ENCODE assay signal across 2 cellular contexts in the genomic region with DNA sequence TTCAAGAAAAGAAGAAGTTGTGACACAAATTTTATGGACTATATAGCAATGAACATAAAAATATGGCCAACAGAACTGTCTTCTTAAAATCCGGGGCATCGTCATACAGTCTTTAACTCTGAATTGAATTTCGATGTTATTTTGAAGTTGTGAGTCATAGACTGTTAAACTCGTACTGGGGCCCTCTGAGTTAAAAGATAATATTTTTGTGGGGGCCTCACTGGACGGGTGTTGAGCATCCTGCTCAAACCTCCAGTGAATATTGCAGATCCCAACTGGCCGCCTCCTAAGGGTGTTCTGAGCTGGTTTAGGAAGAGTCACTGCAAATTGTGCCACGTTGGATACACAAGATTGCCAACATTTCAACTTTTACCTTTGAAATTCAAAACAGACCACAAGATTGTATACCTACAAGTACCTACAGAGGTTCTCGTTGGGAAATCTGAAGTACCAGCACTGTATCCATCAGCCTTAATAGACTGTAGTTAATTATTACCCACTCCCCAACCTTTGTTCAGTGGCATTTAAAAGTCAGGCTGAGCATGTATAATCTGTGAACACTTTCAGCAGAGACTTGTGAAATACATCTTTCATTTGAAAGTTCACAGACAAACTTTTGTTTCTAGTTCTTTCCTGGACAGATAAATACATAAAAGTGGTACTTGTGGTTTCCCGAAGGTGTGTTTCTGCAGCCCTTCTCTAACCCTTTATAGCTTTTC.
TF ChIP-seq lines count a peak whose summit lies in the region.

No MANE protein-coding gene starts in this region.

TF ChIP-seq in A549, 52 proteins besides CTCF, POLR2A, EP300 and RAD21:
- TF ChIP-seq HOXB13 (CRISPR knock-in tag; IDR thresholded peaks at IDR 0.05; ENCODE audit: low read depth) (no peak), HEYL (CRISPR knock-in tag; IDR thresholded peaks at IDR 0.05) (no peak), ZFP36 (IDR thresholded peaks at IDR 0.05; ENCODE audit: borderline replicate concordance, partially characterized antibody) (no peak), SMC3 (IDR thresholded peaks at IDR 0.05) (no peak), ELK1 (IDR thresholded peaks at IDR 0.05; ENCODE audit: low read depth, low read length) (no peak), KDM5A (IDR thresholded peaks at IDR 0.05) (no peak), RCOR1 (IDR thresholded peaks at IDR 0.05; ENCODE audit: low read depth, low read length) (no peak), ZC3H11A (IDR thresholded peaks at IDR 0.05) (no peak), HOXA7 (CRISPR knock-in tag; IDR thresholded peaks at IDR 0.05) (no peak), TP53 (CRISPR knock-in tag; IDR thresholded peaks at IDR 0.05) (no peak), ZNF302 (CRISPR knock-in tag; IDR thresholded peaks at IDR 0.05) (no peak), CBX2 (IDR thresholded peaks at IDR 0.05; ENCODE audit: borderline replicate concordance, low read depth) (no peak), MAFK (IDR thresholded peaks at IDR 0.05; ENCODE audit: partially characterized antibody) (no peak), RFX5 (IDR thresholded peaks at IDR 0.05) (no peak), HES2 (IDR thresholded peaks at IDR 0.05) (no peak)

TF ChIP-seq in HepG2, 621 proteins besides CTCF, POLR2A, EP300 and RAD21 (continues in another document):
- TF ChIP-seq FOXP4 (CRISPR knock-in tag; IDR thresholded peaks at IDR 0.05) (peak; percentile 71), JUNB (CRISPR knock-in tag; IDR thresholded peaks at IDR 0.05; ENCODE audit: borderline replicate concordance) (no peak), MED8 (CRISPR knock-in tag; IDR thresholded peaks at IDR 0.05; ENCODE audit: insufficient replicate concordance) (no peak), DR1 (CRISPR knock-in tag; IDR thresholded peaks at IDR 0.05) (no peak; the same call in 1 of the 2 replicates), ELF1 (CRISPR knock-in tag; IDR thresholded peaks at IDR 0.05) (no peak), RFX1 (IDR thresholded peaks at IDR 0.05) (no peak), MTF1 (CRISPR knock-in tag; IDR thresholded peaks at IDR 0.05) (no peak), CC2D1A (CRISPR knock-in tag; IDR thresholded peaks at IDR 0.05) (no peak), ZNF205 (CRISPR knock-in tag; IDR thresholded peaks at IDR 0.05) (no peak), SOX6 (IDR thresholded peaks at IDR 0.05) (no peak), SOX6 (CRISPR knock-in tag; IDR thresholded peaks at IDR 0.05) (peak; percentile 88), ZFP36L1 (CRISPR knock-in tag; IDR thresholded peaks at IDR 0.05) (0 out of 2 replicates have a peak, but pooled peaks have one; percentile 52), SUZ12 (IDR thresholded peaks at IDR 0.05; ENCODE audit: low read depth, low read length) (no peak), ERF (CRISPR knock-in tag; IDR thresholded peaks at IDR 0.05) (peak; percentile 21; the same call in 1 of the 2 replicates), ZNF124 (CRISPR knock-in tag; IDR thresholded peaks at IDR 0.05) (no peak; the same call in 1 of the 2 replicates), IRF1 (CRISPR knock-in tag; IDR thresholded peaks at IDR 0.05; ENCODE audit: low read depth) (no peak), ZNF841 (CRISPR knock-in tag; IDR thresholded peaks at IDR 0.05; ENCODE audit: borderline replicate concordance) (no peak), ZNF547 (CRISPR knock-in tag; IDR thresholded peaks at IDR 0.05) (0 out of 2 replicates have a peak, but pooled peaks have one; percentile 19), TFAP4 (IDR thresholded peaks at IDR 0.05; ENCODE audit: borderline replicate concordance, low read depth) (0 out of 2 replicates have a peak, but pooled peaks have one; percentile 13), ARHGAP35 (CRISPR knock-in tag; IDR thresholded peaks at IDR 0.05; ENCODE audit: borderline replicate concordance) (no peak), TBP (CRISPR knock-in tag; IDR thresholded peaks at IDR 0.05) (no peak), MEIS1 (CRISPR knock-in tag; IDR thresholded peaks at IDR 0.05; ENCODE audit: borderline replicate concordance) (no peak), ZNF484 (CRISPR knock-in tag; IDR thresholded peaks at IDR 0.05; ENCODE audit: borderline replicate concordance, low read depth) (no peak), NFKBIZ (CRISPR knock-in tag; IDR thresholded peaks at IDR 0.05) (peak; percentile 53; the same call in 1 of the 2 replicates), KDM2A (CRISPR knock-in tag; IDR thresholded peaks at IDR 0.05; ENCODE audit: borderline replicate concordance, low read depth) (no peak), KDM6A (CRISPR knock-in tag; IDR thresholded peaks at IDR 0.05; ENCODE audit: low read depth) (peak; percentile 88), HCFC1 (IDR thresholded peaks at IDR 0.05; ENCODE audit: low read depth, low read length) (no peak), ELF3 (CRISPR knock-in tag; IDR thresholded peaks at IDR 0.05) (peak; percentile 64; the same call in 1 of the 2 replicates), HNF4G (IDR thresholded peaks at IDR 0.05; ENCODE audit: borderline replicate concordance, low read depth, low read length) (peak; percentile 84), HNF4G (CRISPR knock-in tag; IDR thresholded peaks at IDR 0.05; ENCODE audit: borderline replicate concordance, low read depth) (no peak), POLR2G (IDR thresholded peaks at IDR 0.05; ENCODE audit: low read depth, low read length) (peak; percentile 39; the same call in 1 of the 2 replicates), THAP11 (CRISPR knock-in tag; IDR thresholded peaks at IDR 0.05) (peak; percentile 46; the same call in 1 of the 2 replicates), TAF15 (IDR thresholded peaks at IDR 0.05; ENCODE audit: low read depth, low read length, poor library complexity, severe bottlenecking) (no peak), ZMYM4 (CRISPR knock-in tag; IDR thresholded peaks at IDR 0.05) (peak; percentile 51; the same call in 1 of the 2 replicates), SOX13 (IDR thresholded peaks at IDR 0.05) (no peak), SOX13 (CRISPR knock-in tag; conservative IDR thresholded peaks at IDR 0.05 in 1 of 2, IDR thresholded peaks at IDR 0.05 in 1 of 2) (peak in 1 of 2 experiments; percentile 92; a peak in 2 of 4 replicates), ESRRA (CRISPR knock-in tag; IDR thresholded peaks at IDR 0.05; ENCODE audit: low read depth) (no peak), HDAC2 (CRISPR knock-in tag; IDR thresholded peaks at IDR 0.05) (peak; percentile 73), MTA1 (CRISPR knock-in tag; IDR thresholded peaks at IDR 0.05; ENCODE audit: borderline replicate concordance) (no peak), XRCC5 (optimal IDR thresholded peaks at IDR 0.05; ENCODE audit: low read length) (no peak), PHF8 (CRISPR knock-in tag; IDR thresholded peaks at IDR 0.05) (peak; percentile 28; the same call in 1 of the 2 replicates), KLF12 (CRISPR knock-in tag; IDR thresholded peaks at IDR 0.05; ENCODE audit: borderline replicate concordance) (no peak), ARID4A (CRISPR knock-in tag; IDR thresholded peaks at IDR 0.05; ENCODE audit: borderline replicate concordance) (peak; percentile 36; the same call in 1 of the 2 replicates), ZNF724P (CRISPR knock-in tag; IDR thresholded peaks at IDR 0.05; ENCODE audit: borderline replicate concordance) (no peak), ZNF572 (CRISPR knock-in tag; IDR thresholded peaks at IDR 0.05) (no peak), ZNF740 (CRISPR knock-in tag; IDR thresholded peaks at IDR 0.05) (no peak)
- TF ChIP-seq, protein P1, sequence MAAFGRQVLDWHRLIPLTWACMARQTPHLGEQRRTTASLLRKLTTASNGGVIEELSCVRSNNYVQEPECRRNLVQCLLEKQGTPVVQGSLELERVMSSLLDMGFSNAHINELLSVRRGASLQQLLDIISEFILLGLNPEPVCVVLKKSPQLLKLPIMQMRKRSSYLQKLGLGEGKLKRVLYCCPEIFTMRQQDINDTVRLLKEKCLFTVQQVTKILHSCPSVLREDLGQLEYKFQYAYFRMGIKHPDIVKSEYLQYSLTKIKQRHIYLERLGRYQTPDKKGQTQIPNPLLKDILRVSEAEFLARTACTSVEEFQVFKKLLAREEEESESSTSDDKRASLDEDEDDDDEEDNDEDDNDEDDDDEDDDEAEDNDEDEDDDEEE (CRISPR knock-in tag; IDR thresholded peaks at IDR 0.05) = no peak
- TF ChIP-seq, protein P2, sequence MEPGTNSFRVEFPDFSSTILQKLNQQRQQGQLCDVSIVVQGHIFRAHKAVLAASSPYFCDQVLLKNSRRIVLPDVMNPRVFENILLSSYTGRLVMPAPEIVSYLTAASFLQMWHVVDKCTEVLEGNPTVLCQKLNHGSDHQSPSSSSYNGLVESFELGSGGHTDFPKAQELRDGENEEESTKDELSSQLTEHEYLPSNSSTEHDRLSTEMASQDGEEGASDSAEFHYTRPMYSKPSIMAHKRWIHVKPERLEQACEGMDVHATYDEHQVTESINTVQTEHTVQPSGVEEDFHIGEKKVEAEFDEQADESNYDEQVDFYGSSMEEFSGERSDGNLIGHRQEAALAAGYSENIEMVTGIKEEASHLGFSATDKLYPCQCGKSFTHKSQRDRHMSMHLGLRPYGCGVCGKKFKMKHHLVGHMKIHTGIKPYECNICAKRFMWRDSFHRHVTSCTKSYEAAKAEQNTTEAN (CRISPR knock-in tag; conservative IDR thresholded peaks at IDR 0.05) = peak; percentile 86
- TF ChIP-seq, protein P3, sequence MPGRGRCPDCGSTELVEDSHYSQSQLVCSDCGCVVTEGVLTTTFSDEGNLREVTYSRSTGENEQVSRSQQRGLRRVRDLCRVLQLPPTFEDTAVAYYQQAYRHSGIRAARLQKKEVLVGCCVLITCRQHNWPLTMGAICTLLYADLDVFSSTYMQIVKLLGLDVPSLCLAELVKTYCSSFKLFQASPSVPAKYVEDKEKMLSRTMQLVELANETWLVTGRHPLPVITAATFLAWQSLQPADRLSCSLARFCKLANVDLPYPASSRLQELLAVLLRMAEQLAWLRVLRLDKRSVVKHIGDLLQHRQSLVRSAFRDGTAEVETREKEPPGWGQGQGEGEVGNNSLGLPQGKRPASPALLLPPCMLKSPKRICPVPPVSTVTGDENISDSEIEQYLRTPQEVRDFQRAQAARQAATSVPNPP (CRISPR knock-in tag; IDR thresholded peaks at IDR 0.05) = no peak
